Comparison of ENCODE assay signal across 1 cellular context in the genomic region with DNA sequence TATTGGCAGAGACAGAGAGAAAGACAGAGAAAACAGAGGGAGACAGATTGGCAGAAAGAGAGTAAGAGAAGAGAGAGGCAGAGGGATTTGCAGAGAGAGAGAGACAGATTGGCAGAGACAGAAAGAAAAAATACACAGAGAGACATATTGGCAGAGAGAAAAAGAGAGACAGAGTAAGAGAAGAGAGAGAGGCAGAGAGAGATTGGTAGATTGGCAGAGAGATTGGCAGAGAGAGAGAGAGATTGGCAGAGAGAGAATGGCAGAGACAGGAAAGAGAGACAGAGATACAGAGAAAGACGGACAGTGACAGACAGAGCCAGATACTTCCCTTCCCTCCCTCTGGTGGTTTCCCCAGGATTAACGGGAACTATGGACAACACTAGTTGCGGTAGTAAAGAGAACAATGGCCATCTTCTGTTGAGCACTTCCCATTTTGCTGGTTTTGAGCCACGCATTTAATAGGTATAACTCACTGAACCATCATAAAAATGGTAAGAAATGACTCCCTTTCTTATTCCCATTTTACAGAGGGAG.
TF ChIP-seq lines count a peak whose summit lies in the region.

No MANE protein-coding gene starts in this region.

TF ChIP-seq in H1, 55 proteins besides CTCF, POLR2A, EP300 and RAD21:
- TF ChIP-seq POU5F1 (IDR thresholded peaks at IDR 0.05; ENCODE audit: low read depth, low read length) (no peak), FOSL1 (IDR thresholded peaks at IDR 0.05; ENCODE audit: insufficient read depth, low read depth, low read length) (no peak), SRF (IDR thresholded peaks at IDR 0.05; ENCODE audit: low read depth, low read length) (no peak), TBP (IDR thresholded peaks at IDR 0.05; ENCODE audit: low read depth, low read length) (no peak), SIX5 (IDR thresholded peaks at IDR 0.05; ENCODE audit: low read depth, low read length) (no peak), SP4 (IDR thresholded peaks at IDR 0.05; ENCODE audit: low read length) (no peak)
